In genomic region chr18:55096261-55097026, GRCh38 we compare ENCODE assay signal across 8 cellular contexts.
DNase-seq lines count a peak whose midpoint lies in the region; ATAC-seq and TF ChIP-seq lines count a peak whose summit lies in the region.

No MANE protein-coding gene starts in this region.

- H3K4me3 ChIP-seq in ACC112 (ENCODE audit: low read depth, low read length) (peak overlapping the region; percentile 20; the same call in 1 of the 2 replicates), hepatocyte (no peak overlapping the region), testis (no peak overlapping the region), sigmoid colon (no peak overlapping the region)
- H3K4me3 ChIP-seq in Jurkat, Clone E6-1 (ENCODE audit: low read length), result no peak overlapping the region

- H4K20me1 ChIP-seq in hepatocyte (ENCODE audit: insufficient read depth, poor library complexity, severe bottlenecking), result no peaks in the 10 kb centered on the region

- H3K27me3 ChIP-seq in ACC112 (ENCODE audit: insufficient read depth, low read length) (no peaks in the 10 kb centered on the region), hepatocyte (no peaks in the 10 kb centered on the region), testis (no peaks in the 10 kb centered on the region), sigmoid colon (no peaks in the 10 kb centered on the region)

- ATAC-seq in GM18508 (IDR thresholded peaks at IDR 0.05; ENCODE audit: insufficient read depth, unreplicated experiment) (peak; percentile 43), HG02610 (IDR thresholded peaks at IDR 0.05; ENCODE audit: unreplicated experiment) (no peak)

- 0 out of 2 replicates have a peak overlapping the region, but pooled peaks have one; percentile 4 for H3K27ac ChIP-seq in ACC112 (ENCODE audit: low read depth, low read length)
- H3K27ac ChIP-seq in VCaP, result no peak overlapping the region
- peak overlapping the region; percentile 18 for H3K27ac ChIP-seq in hepatocyte
- H3K27ac ChIP-seq in testis, result no peak overlapping the region
- no peak overlapping the region for H3K27ac ChIP-seq in sigmoid colon

- no peaks in the 10 kb centered on the region for H3K79me2 ChIP-seq in ACC112 (ENCODE audit: control insufficient read depth, insufficient read depth, low read length, unreplicated experiment)
- no peaks in the 10 kb centered on the region for H3K79me2 ChIP-seq in hepatocyte

- no peak overlapping the region for H3K4me2 ChIP-seq in hepatocyte

- intact Hi-C loops in testis (cut with DNase I; ENCODE audit: low total_unique reads) (no loop called here), sigmoid colon (cut with DNase I) (no loop called here)

- TF ChIP-seq EP300 in sigmoid colon (IDR thresholded peaks at IDR 0.05), result no peak

- H3K36me3 ChIP-seq in ACC112 (ENCODE audit: insufficient read depth, low read length), result no peaks in the 10 kb centered on the region
- H3K36me3 ChIP-seq in hepatocyte (replicated peaks; ENCODE audit: insufficient read depth, low read depth), result no peaks in the 10 kb centered on the region
- H3K36me3 ChIP-seq in testis (ENCODE audit: low read depth, missing control alignments), result no peaks in the 10 kb centered on the region
- no peaks in the 10 kb centered on the region for H3K36me3 ChIP-seq in sigmoid colon

- peak; percentile 27; the same call in 1 of the 2 replicates for TF ChIP-seq CTCF in VCaP (conservative IDR thresholded peaks at IDR 0.05)
- peak; percentile 41 for TF ChIP-seq CTCF in hepatocyte (IDR thresholded peaks at IDR 0.05; ENCODE audit: poor library complexity)
- TF ChIP-seq CTCF in testis (IDR thresholded peaks at IDR 0.05), result peak in 2 of 3 experiments; percentile 7 to 26
- TF ChIP-seq CTCF in sigmoid colon (IDR thresholded peaks at IDR 0.05), result peak in 2 of 4 experiments; percentile 3 to 17

- no peaks in the 10 kb centered on the region for H3K9me2 ChIP-seq in hepatocyte (replicated peaks; ENCODE audit: insufficient read depth)

- H3K4me1 ChIP-seq in ACC112 (ENCODE audit: control insufficient read depth, insufficient read depth, low read length, unreplicated experiment) (peaks cover 29% of the 10 kb centered on the region), hepatocyte (ENCODE audit: insufficient read depth) (peaks cover 16% of the 10 kb centered on the region), testis (no peaks in the 10 kb centered on the region), sigmoid colon (peaks cover 0 to 13% (median under 1%) of the 10 kb centered on the region in 4 donors)

- H3K9me3 ChIP-seq in hepatocyte (ENCODE audit: low read depth), result no peaks in the 10 kb centered on the region
- H3K9me3 ChIP-seq in testis, result no peaks in the 10 kb centered on the region
- H3K9me3 ChIP-seq in sigmoid colon, result no peaks in the 10 kb centered on the region

- peak; percentile 7 for DNase-seq in Jurkat, Clone E6-1 (ENCODE audit: low read depth, low spot score)
- DNase-seq in hepatocyte (ENCODE audit: low spot score), result peak; percentile 57
- DNase-seq in testis, result peak; percentile 72
- no peak for DNase-seq in sigmoid colon

- H2AFZ ChIP-seq in ACC112 (ENCODE audit: low read length, unreplicated experiment) (peak overlapping the region; percentile 68), hepatocyte (no peak overlapping the region)

- TF ChIP-seq POLR2A in testis (IDR thresholded peaks at IDR 0.05) (no peak), sigmoid colon (IDR thresholded peaks at IDR 0.05) (no peak)

- 51% methylated on average over 11 of the region's 11 CpGs for WGBS in hepatocyte (ENCODE audit: low lambda C conversion rate, missing lambda C conversion rate)
- WGBS in testis, 2 donors, result 64 to 70% methylated on average over 11 of the region's 11 CpGs
- 77 to 86% methylated on average over 11 of the region's 11 CpGs for WGBS in sigmoid colon, 2 donors

Comparison
In these comparisons a context has a peak if more than half of its experiments do, and no peak if none do; other contexts are left out.
1. H3K27ac ChIP-seq: peak in ACC112 (single experiment) and hepatocyte (single experiment); none in VCaP (single experiment), testis (0 of 2) and sigmoid colon (0 of 4).